Comparison of ENCODE assay signal across 15 cellular contexts in the genomic region with DNA sequence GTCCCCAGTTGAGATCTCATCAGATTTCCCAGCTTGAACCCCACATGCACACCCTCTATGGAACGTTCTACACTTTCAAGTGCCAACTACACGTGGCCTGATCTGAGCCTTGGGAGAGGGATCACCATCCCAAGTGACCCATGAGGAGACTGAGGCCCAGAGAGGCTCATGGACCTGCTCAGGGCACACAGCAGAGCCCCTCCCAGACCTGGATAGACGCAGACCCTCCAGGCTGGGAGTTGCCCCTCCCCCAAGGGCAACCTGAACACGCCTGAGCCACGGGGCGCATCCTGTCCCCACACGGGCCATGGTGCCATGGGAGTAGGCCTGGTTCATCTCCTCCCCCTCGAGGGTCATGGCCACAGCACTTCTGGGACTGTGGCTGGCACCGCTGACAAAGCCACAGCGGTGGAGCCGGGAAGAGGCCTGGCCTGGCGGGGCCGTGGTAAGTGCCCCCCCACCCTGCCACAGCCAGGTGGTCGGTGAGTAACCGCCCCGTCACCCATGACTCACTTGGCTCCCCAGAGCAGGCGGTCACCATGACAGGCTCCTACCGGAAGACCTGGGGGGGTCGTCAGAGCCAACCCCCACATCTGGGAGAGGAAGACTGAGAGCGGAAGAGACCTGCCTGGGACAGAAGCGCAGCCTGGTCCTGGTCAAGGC. TPM values are rescaled to one million over a fixed set of nuclear protein-coding genes. Genes with fewer than 3 reads are reported as not detected.
DNase-seq lines count a peak whose midpoint lies in the region; ATAC-seq and TF ChIP-seq lines count a peak whose summit lies in the region.
"Had no signal": no experiment of that assay in that cellular context is flagged by ENCODE, and none has a peak within 500 bp of the region (broad histone marks: within the 10 kb centered on the region; RNA-seq: fewer than 3 reads in every experiment).

No MANE protein-coding gene starts in this region.

- TF ChIP-seq CTCF in choroid plexus epithelial cell (conservative IDR thresholded peaks at IDR 0.05; ENCODE audit: low read depth, low read length) (no peak), osteocyte (IDR thresholded peaks at IDR 0.05) (no peak), GM20000 (IDR thresholded peaks at IDR 0.05; ENCODE audit: extremely low read depth, missing control alignments) (no peak)

- no peaks in the 10 kb centered on the region for H3K36me3 Mint-ChIP-seq in activated CD4-positive, alpha-beta T cell treated with anti-CD3 and anti-CD28 coated beads for 36 hours (ENCODE audit: low read depth)
- H3K36me3 Mint-ChIP-seq in osteocyte (ENCODE audit: unreplicated experiment) = peaks cover 2% of the 10 kb centered on the region
- H3K36me3 Mint-ChIP-seq: activated CD8-positive, alpha-beta memory T cell treated with anti-CD3 and anti-CD28 coated beads, Interleukin-2, amount 10 ng/mL, durations not matched to agents 7 days and 5 days; T-cell had no signal

- peak; percentile 16 for ATAC-seq in activated CD4-positive, alpha-beta T cell treated with anti-CD3 and anti-CD28 coated beads for 36 hours
- ATAC-seq: activated CD8-positive, alpha-beta memory T cell treated with anti-CD3 and anti-CD28 coated beads, Interleukin-2, amount 10 ng/mL, durations not matched to agents 7 days and 5 days; pancreas; T-cell had no signal

- intact Hi-C loops in activated CD4-positive, alpha-beta T cell treated with anti-CD3 and anti-CD28 coated beads for 36 hours (cut with DNase I, micrococcal nuclease) = no loop called here

- H3K27me3 Mint-ChIP-seq in activated CD4-positive, alpha-beta T cell treated with anti-CD3 and anti-CD28 coated beads for 36 hours = peaks cover 31% of the 10 kb centered on the region
- H3K27me3 Mint-ChIP-seq in osteocyte (ENCODE audit: unreplicated experiment) = peaks cover 13% of the 10 kb centered on the region

- H3K4me3 ChIP-seq in choroid plexus epithelial cell (ENCODE audit: low read depth, low read length) = no peak overlapping the region
- H3K4me3 ChIP-seq: cardiac muscle cell, pancreas, tibial nerve had no signal

- CTCF ChIA-PET in activated CD4-positive, alpha-beta T cell treated with anti-CD3 and anti-CD28 coated beads for 36 hours (lab: Charles Lee) = interaction anchor here (1.0 kb wide), 1 partner anchor 38 kb away, joined by 3 read pairs; no protein-coding TSS in a partner anchor

- H3K27ac Mint-ChIP-seq in activated CD4-positive, alpha-beta T cell treated with anti-CD3 and anti-CD28 coated beads for 36 hours = no peak overlapping the region
- no peak overlapping the region for H3K27ac Mint-ChIP-seq in osteocyte (ENCODE audit: unreplicated experiment)
- H3K27ac Mint-ChIP-seq: activated CD8-positive, alpha-beta memory T cell treated with anti-CD3 and anti-CD28 coated beads, Interleukin-2, amount 10 ng/mL, durations not matched to agents 7 days and 5 days; T-cell had no signal

- no peaks in the 10 kb centered on the region for H3K4me1 Mint-ChIP-seq in activated CD4-positive, alpha-beta T cell treated with anti-CD3 and anti-CD28 coated beads for 36 hours
- H3K4me1 Mint-ChIP-seq in osteocyte (ENCODE audit: unreplicated experiment) = peaks cover 8% of the 10 kb centered on the region

- no peak overlapping the region for H3K4me3 Mint-ChIP-seq in activated CD4-positive, alpha-beta T cell treated with anti-CD3 and anti-CD28 coated beads for 36 hours
- H3K4me3 Mint-ChIP-seq in osteocyte (ENCODE audit: unreplicated experiment) = no peak overlapping the region
- H3K4me3 Mint-ChIP-seq: activated CD8-positive, alpha-beta memory T cell treated with anti-CD3 and anti-CD28 coated beads, Interleukin-2, amount 10 ng/mL, durations not matched to agents 7 days and 5 days; T-cell had no signal

- DNase-seq in activated CD4-positive, alpha-beta T cell treated with anti-CD3 and anti-CD28 coated beads for 36 hours = no peak
- no peak for DNase-seq in activated CD4-positive, alpha-beta T cell treated with anti-CD3 and anti-CD28 coated beads for 1 hour
- peak; percentile 95 for DNase-seq in M059J (ENCODE audit: low read depth)
- peak; percentile 37 for DNase-seq in choroid plexus epithelial cell (ENCODE audit: low read depth)
- peak; percentile 84 for DNase-seq in renal cortical epithelial cell (ENCODE audit: low read depth)
- DNase-seq in osteocyte (ENCODE audit: extremely low spot score, unreplicated experiment) = no peak
- no peak for DNase-seq in GM20000 (ENCODE audit: low spot score)
- DNase-seq in middle frontal gyrus (ENCODE audit: extremely low spot score, low spot score) = no peak
- DNase-seq: activated CD8-positive, alpha-beta memory T cell treated with anti-CD3 and anti-CD28 coated beads, Interleukin-2, amount 10 ng/mL, durations not matched to agents 7 days and 5 days; NCI-H1417; NCI-H748 treated with DMSO at 0.1 percent for 48 hours; pancreas; T-cell had no signal

- POLR2A ChIA-PET in activated CD4-positive, alpha-beta T cell treated with anti-CD3 and anti-CD28 coated beads for 36 hours (lab: Charles Lee) = no interaction called here

- no peaks in the 10 kb centered on the region for H3K9me3 Mint-ChIP-seq in activated CD4-positive, alpha-beta T cell treated with anti-CD3 and anti-CD28 coated beads for 36 hours (ENCODE audit: low read depth)
- no peaks in the 10 kb centered on the region for H3K9me3 Mint-ChIP-seq in osteocyte (ENCODE audit: unreplicated experiment)
- H3K9me3 Mint-ChIP-seq: T-cell had no signal

RNA-seq across cellular contexts. Expression of a gene that starts 8.1 kb away (rescaled TPM):
- total RNA-seq in activated CD4-positive, alpha-beta T cell treated with anti-CD3 and anti-CD28 coated beads for 36 hours = not detected
- total RNA-seq in M059J (2014; rRNA removed; shearing (Covaris generic)) = 14.2 and 26.6 TPM in 2 replicates
- total RNA-seq in renal cortical epithelial cell (14.5 and 16.7 TPM in 2 replicates), osteocyte (2.3 and 2.7 TPM in 2 replicates)
- total RNA-seq: activated CD8-positive, alpha-beta memory T cell treated with anti-CD3 and anti-CD28 coated beads, Interleukin-2, amount 10 ng/mL, durations not matched to agents 7 days and 5 days; cardiac muscle cell; tibial nerve had no signal

Comparison
In these comparisons a context has a peak if more than half of its experiments do, and no peak if none do; other contexts are left out.
1. DNase-seq: peak in M059J (single experiment), choroid plexus epithelial cell (single experiment) and renal cortical epithelial cell (single experiment); none in activated CD4-positive, alpha-beta T cell treated with anti-CD3 and anti-CD28 coated beads for 36 hours (single experiment), activated CD4-positive, alpha-beta T cell treated with anti-CD3 and anti-CD28 coated beads for 1 hour (single experiment), osteocyte (single experiment), GM20000 (single experiment) and middle frontal gyrus (single experiment).